ENCODE assay signal across 1 cellular context in the genomic region with DNA sequence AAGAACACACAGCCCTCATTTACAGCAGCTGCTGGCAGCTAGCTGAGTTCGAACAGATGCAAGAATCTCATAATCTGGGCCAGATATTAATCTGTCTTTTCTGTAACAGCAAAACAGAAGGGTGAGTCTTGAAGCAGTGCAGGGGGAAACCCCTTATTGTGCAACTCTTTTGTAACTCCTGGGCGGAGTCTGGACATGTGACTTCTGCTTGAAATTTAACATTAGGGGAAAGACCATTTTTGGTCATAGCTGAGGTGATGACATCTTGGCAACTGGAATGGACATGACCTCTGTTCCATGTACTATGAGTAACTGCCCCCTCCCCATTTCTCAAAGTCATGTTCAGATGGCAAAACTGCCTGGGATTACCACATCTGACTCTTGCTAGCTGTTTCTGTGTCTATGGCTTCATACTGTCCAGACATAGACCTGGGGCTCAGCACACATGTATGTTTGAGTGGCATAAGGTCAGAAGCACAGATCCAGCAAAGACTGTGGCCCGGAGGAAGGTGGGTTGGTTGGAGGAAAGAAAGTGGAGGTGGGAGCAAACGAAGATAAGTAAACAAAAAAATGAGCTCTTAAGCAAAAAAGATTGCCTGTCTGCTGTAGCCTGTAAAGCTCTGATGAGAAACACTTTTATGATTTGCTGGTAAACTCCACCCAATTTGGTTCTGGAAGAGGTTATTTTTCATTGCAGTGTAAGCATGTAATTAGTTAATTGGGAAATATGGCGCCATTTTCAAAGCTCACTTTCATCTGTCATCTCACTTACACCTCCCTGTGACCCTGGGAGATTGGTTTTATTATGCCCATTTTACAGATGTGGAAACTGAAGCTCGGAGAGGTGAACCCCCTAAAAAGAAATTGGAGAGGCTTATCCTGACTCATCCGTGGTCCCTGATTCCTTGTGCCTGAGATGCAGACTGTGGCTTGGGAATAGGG.
TF ChIP-seq lines count a peak whose summit lies in the region.

No MANE protein-coding gene starts in this region.

TF ChIP-seq in liver, 16 proteins besides CTCF, POLR2A, EP300 and RAD21 (continued from another document):
- TF ChIP-seq, protein P1, sequence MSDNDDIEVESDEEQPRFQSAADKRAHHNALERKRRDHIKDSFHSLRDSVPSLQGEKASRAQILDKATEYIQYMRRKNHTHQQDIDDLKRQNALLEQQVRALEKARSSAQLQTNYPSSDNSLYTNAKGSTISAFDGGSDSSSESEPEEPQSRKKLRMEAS (IDR thresholded peaks at IDR 0.05): no peak
- TF ChIP-seq RXRA (IDR thresholded peaks at IDR 0.05) (peak; percentile 97 to 99), JUND (IDR thresholded peaks at IDR 0.05) (peak; percentile 82 to 94), GABPA (IDR thresholded peaks at IDR 0.05 in 1 of 2, conservative IDR thresholded peaks at IDR 0.05 in 1 of 2) (peak in 1 of 2 donors; percentile 19), SP1 (IDR thresholded peaks at IDR 0.05) (peak; percentile 96), YY1 (IDR thresholded peaks at IDR 0.05) (peak; percentile 83), FOXA1 (IDR thresholded peaks at IDR 0.05) (peak; percentile 51)
